In the genomic region with DNA sequence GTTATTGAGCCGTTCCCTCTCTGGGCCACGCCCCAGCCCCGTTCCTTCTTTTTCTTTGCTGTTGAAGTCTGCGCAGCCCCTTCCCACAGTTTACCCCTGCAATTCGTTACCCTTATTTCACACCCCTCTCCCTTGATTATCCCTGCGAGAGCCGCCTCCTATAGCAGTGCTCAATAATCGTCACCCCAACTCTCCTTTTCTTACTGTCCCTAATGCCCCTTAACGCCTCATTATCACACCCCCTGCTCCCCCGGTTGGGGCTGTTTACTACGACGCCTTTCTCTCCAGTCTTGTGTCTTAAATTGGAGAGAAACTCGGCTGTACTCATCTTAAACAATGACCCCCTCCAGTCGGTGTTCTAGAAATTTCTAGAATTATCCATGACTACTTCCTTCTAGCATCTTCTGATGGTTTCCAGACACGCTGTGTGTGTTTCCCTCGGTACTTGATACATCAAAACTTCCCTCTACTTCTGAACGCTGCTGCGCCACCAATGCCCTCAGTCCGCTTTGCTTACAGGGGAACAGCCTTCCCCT, we compare ENCODE assay signal across 8 cellular contexts. TPM values are rescaled to one million over a fixed set of nuclear protein-coding genes. Genes with fewer than 3 reads are reported as not detected.
A peak's percentile ranks its signal among the peaks of the same experiment; 100 is the strongest.
DNase-seq lines count a peak whose midpoint lies in the region; ATAC-seq and TF ChIP-seq lines count a peak whose summit lies in the region.

No MANE protein-coding gene starts in this region.

- TF ChIP-seq CTCF in IMR-90 (conservative IDR thresholded peaks at IDR 0.05; ENCODE audit: low read depth, low read length) = no peak
- no peak for TF ChIP-seq CTCF in cardiac fibroblast (IDR thresholded peaks at IDR 0.05; ENCODE audit: low read depth, low read length)
- TF ChIP-seq CTCF in lung (IDR thresholded peaks at IDR 0.05; ENCODE audit: control extremely low read depth, extremely low read depth) = no peak
- TF ChIP-seq CTCF in type B pancreatic cell (conservative IDR thresholded peaks at IDR 0.05) = no peak

- H3K9ac ChIP-seq in IMR-90 (ENCODE audit: low read depth, low read length) = peak overlapping the region; percentile 72

- no peak overlapping the region for H2BK20ac ChIP-seq in IMR-90 (ENCODE audit: low read depth, low read length)

- no peaks in the 10 kb centered on the region for H3K27me3 ChIP-seq in IMR-90 (ENCODE audit: control insufficient read depth, insufficient read depth, low read length)
- H3K27me3 ChIP-seq in lung (ENCODE audit: control insufficient read depth, insufficient read depth) = no peaks in the 10 kb centered on the region

- dilution Hi-C loops in IMR-90 (cut with HindIII; ENCODE audit: low sequenced_read_pairs, unreplicated experiment) = no loop called here

- CTCF ChIA-PET in IMR-90 (lab: Yijun Ruan, JAX) = no interaction called here

- H3K36me3 Mint-ChIP-seq in type B pancreatic cell = peaks cover 23% of the 10 kb centered on the region

- H2AK5ac ChIP-seq in IMR-90 (ENCODE audit: low read depth, low read length) = peak overlapping the region; percentile 79

- ATAC-seq in IMR-90 (ENCODE audit: low read depth) (no peak), lung (ENCODE audit: insufficient read depth, low FRiP score) (no peak), GM19463 (IDR thresholded peaks at IDR 0.05; ENCODE audit: unreplicated experiment) (no peak), GM19395 (IDR thresholded peaks at IDR 0.05; ENCODE audit: unreplicated experiment) (no peak)

- peak overlapping the region; percentile 30; the same call in 1 of the 3 replicates for H2BK15ac ChIP-seq in IMR-90 (ENCODE audit: low read depth, low read length)

- WGBS in IMR-90 (ENCODE audit: extremely low coverage in 2 of 2, insufficient read length in 1 of 2), 2 experiments = 9% methylated on average over 7 of the region's 19 CpGs; no CpG with 5 or more reads in 1 of the 2 experiments
- WGBS in lung, 2 donors = 5 to 8% methylated on average over 19 of the region's 19 CpGs

- no peaks in the 10 kb centered on the region for H3K9me3 ChIP-seq in IMR-90 (ENCODE audit: control insufficient read depth, insufficient read depth, low read length)
- H3K9me3 ChIP-seq in lung (ENCODE audit: control insufficient read depth in 2 of 2, insufficient read depth in 1 of 2, low read length in 1 of 2) = no peaks in the 10 kb centered on the region

- peaks cover 4% of the 10 kb centered on the region for H3K27me3 Mint-ChIP-seq in type B pancreatic cell

- peak overlapping the region; percentile 79 for H3K14ac ChIP-seq in IMR-90 (replicated peaks; ENCODE audit: low read depth, low read length)

- in situ Hi-C loops in IMR-90 (cut with MboI; ENCODE audit: low sequenced_read_pairs) = loop anchor here (25.0 kb wide), 1 partner anchor 683 kb away; no protein-coding TSS in a partner anchor

- peak overlapping the region; percentile 79 for H3K23ac ChIP-seq in IMR-90 (ENCODE audit: low read depth, low read length)

- H2BK120ac ChIP-seq in IMR-90 (ENCODE audit: low read depth, low read length) = peak overlapping the region; percentile 47

- peak overlapping the region; percentile 31 for H4K91ac ChIP-seq in IMR-90 (ENCODE audit: insufficient read depth, low read depth, low read length)

- TF ChIP-seq POLR2A in IMR-90 (IDR thresholded peaks at IDR 0.05; ENCODE audit: low read depth, low read length) = no peak

- peak overlapping the region; percentile 82 for H3K4ac ChIP-seq in IMR-90 (ENCODE audit: low read depth, low read length)

- no TSS peak for BruUV-seq in IMR-90 (replicated peaks; lab: Mats Ljungman, UMichigan)

- H3K18ac ChIP-seq in IMR-90 (ENCODE audit: low read depth, low read length) = peak overlapping the region; percentile 2; the same call in 1 of the 2 replicates

- peaks cover 12% of the 10 kb centered on the region; the same call in 1 of the 2 replicates for H3K9me1 ChIP-seq in IMR-90 (ENCODE audit: insufficient read depth, low read length)

- H3K27ac ChIP-seq in IMR-90 (ENCODE audit: insufficient read depth, low read length) (peak overlapping the region; percentile 66), lung (ENCODE audit: low read depth in 1 of 2, low read length in 1 of 2) (peak overlapping the region; percentile 95 to 96)

- POLR2A ChIA-PET in IMR-90 (lab: Charles Lee; ENCODE audit: unreplicated experiment) = no interaction called here

- peak overlapping the region; percentile 43; the same call in 1 of the 2 replicates for H3K56ac ChIP-seq in IMR-90 (ENCODE audit: extremely low read depth, insufficient read depth, low read length)

- peak overlapping the region; percentile 34 for H2BK5ac ChIP-seq in IMR-90 (ENCODE audit: low read depth, low read length, poor library complexity, severe bottlenecking)

- H4K8ac ChIP-seq in IMR-90 (ENCODE audit: low read depth in 2 of 2, low read length in 2 of 2) = peak overlapping the region; percentile 44 to 83

- H3K4me1 ChIP-seq in IMR-90 (ENCODE audit: control insufficient read depth, insufficient read depth, low read length) = peaks cover 20% of the 10 kb centered on the region
- peaks cover 3 to 12% of the 10 kb centered on the region in 2 donors for H3K4me1 ChIP-seq in lung (ENCODE audit: control insufficient read depth in 2 of 2, insufficient read depth in 2 of 2, low read length in 2 of 2)

- H2AFZ ChIP-seq in IMR-90 (replicated peaks; ENCODE audit: low read length, poor library complexity) = peak overlapping the region; percentile 84

- H3K27ac Mint-ChIP-seq in type B pancreatic cell = peak overlapping the region; percentile 92

- peak overlapping the region; percentile 37 for H4K5ac ChIP-seq in IMR-90 (ENCODE audit: low read depth, low read length)

- H4K20me1 ChIP-seq in IMR-90 (ENCODE audit: insufficient read depth, low read length) = peaks cover 45% of the 10 kb centered on the region

- H3K9me3 Mint-ChIP-seq in type B pancreatic cell = no peaks in the 10 kb centered on the region

- intact Hi-C loops in IMR-90 (cut with micrococcal nuclease) = no loop called here

- DNase-seq in CD1c-positive myeloid dendritic cell (ENCODE audit: extremely low spot score) (peak; percentile 38), IMR-90 (no peak), cardiac fibroblast (ENCODE audit: low read depth in 2 of 2) (peak in 1 of 2 donors; percentile 55), lung (ENCODE audit: low spot score) (no peak), type B pancreatic cell (ENCODE audit: extremely low spot score, unreplicated experiment) (no peak), NCI-H2029 (lab: John Stamatoyannopoulos, UW) (no peak)

- H2AK9ac ChIP-seq in IMR-90 (replicated peaks; ENCODE audit: low read depth, low read length, poor library complexity) = peak overlapping the region; percentile 92

- H3K4me3 ChIP-seq in IMR-90 (ENCODE audit: insufficient read depth, low read depth, low read length) (peak overlapping the region; percentile 90), cardiac fibroblast (replicated peaks in 1 of 2; ENCODE audit: low read depth in 2 of 2, low read length in 2 of 2) (peak overlapping the region; percentile 62 to 71), lung (peak overlapping the region; percentile 69)

- H3K4me3 Mint-ChIP-seq in type B pancreatic cell = peak overlapping the region; percentile 92

- peaks cover 26 to 66% of the 10 kb centered on the region in 2 experiments; a peak in 3 of 4 replicates for H3K79me1 ChIP-seq in IMR-90 (ENCODE audit: low read depth in 1 of 2, low read length in 2 of 2)

- H3K4me1 Mint-ChIP-seq in type B pancreatic cell (ENCODE audit: unreplicated experiment) = peaks cover 22% of the 10 kb centered on the region

- H3K36me3 ChIP-seq in IMR-90 (ENCODE audit: control insufficient read depth, insufficient read depth, low read length) (no peaks in the 10 kb centered on the region), lung (ENCODE audit: control insufficient read depth in 2 of 2, insufficient read depth in 2 of 2, low read length in 2 of 2) (no peaks in the 10 kb centered on the region)

- TF ChIP-seq RAD21 in IMR-90 (IDR thresholded peaks at IDR 0.05; ENCODE audit: low read length) = no peak

- peak overlapping the region; percentile 70 for H3K4me2 ChIP-seq in IMR-90 (ENCODE audit: low read depth, low read length)

TF ChIP-seq in IMR-90, 13 proteins besides CTCF, POLR2A, EP300 and RAD21 (continues in another document):
- TF ChIP-seq MXI1 (IDR thresholded peaks at IDR 0.05; ENCODE audit: borderline replicate concordance, low read depth, low read length) (no peak), FOS (IDR thresholded peaks at IDR 0.05; ENCODE audit: low read depth, low read length) (no peak), BHLHE40 (IDR thresholded peaks at IDR 0.05; ENCODE audit: low read depth, low read length) (no peak), SMC3 (IDR thresholded peaks at IDR 0.05; ENCODE audit: low read depth, low read length) (no peak), RCOR1 (IDR thresholded peaks at IDR 0.05; ENCODE audit: insufficient replicate concordance, low read length) (no peak), RFX5 (IDR thresholded peaks at IDR 0.05; ENCODE audit: low read depth, low read length) (no peak), MAZ (IDR thresholded peaks at IDR 0.05; ENCODE audit: borderline replicate concordance, low read depth, low read length) (no peak), MAFK (IDR thresholded peaks at IDR 0.05; ENCODE audit: low read depth, low read length) (no peak), NFE2L2 (IDR thresholded peaks at IDR 0.05; ENCODE audit: low read depth, low read length) (no peak)
- TF ChIP-seq, protein P1, sequence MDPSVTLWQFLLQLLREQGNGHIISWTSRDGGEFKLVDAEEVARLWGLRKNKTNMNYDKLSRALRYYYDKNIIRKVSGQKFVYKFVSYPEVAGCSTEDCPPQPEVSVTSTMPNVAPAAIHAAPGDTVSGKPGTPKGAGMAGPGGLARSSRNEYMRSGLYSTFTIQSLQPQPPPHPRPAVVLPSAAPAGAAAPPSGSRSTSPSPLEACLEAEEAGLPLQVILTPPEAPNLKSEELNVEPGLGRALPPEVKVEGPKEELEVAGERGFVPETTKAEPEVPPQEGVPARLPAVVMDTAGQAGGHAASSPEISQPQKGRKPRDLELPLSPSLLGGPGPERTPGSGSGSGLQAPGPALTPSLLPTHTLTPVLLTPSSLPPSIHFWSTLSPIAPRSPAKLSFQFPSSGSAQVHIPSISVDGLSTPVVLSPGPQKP (IDR thresholded peaks at IDR 0.05; ENCODE audit: borderline replicate concordance, low read depth, low read length) = no peak

RNA-seq across cellular contexts. Expression of a gene that starts 0.7 kb away (rescaled TPM):
- total RNA-seq in IMR-90 (2012; rRNA removed) (4.7 TPM in 2 replicates), lung (10 to 100 TPM; 12.6 to 23.0 TPM), type B pancreatic cell (ENCODE audit: low replicate concordance) (16.7 and 28.8 TPM in 2 replicates)
- polyA plus RNA-seq in IMR-90 (2012; rRNA removed) (7.3 and 8.8 TPM in 2 replicates), lung (10 to 100 TPM in 1 of 2 donors, 1 to 10 TPM in 1; 4.4 to 13.6 TPM)
- polyA plus RNA-seq in IMR-90 (2012; cell fraction: cytosol; rRNA removed) = 2.2 and 9.6 TPM in 2 replicates
- 2.8 and 5.8 TPM in 2 replicates for polyA plus RNA-seq in IMR-90 (2012; cell fraction: nucleus; rRNA removed; ENCODE audit: low replicate concordance)

RNA-seq across cellular contexts. Expression of a gene that starts 33.9 kb away (rescaled TPM):
- total RNA-seq in IMR-90 (2012; rRNA removed) (96.1 and 102 TPM in 2 replicates), lung (10 to 100 TPM in 1 of 2 donors, 1 to 10 TPM in 1; 7.8 to 12.6 TPM), type B pancreatic cell (ENCODE audit: low replicate concordance) (11.3 and 42.9 TPM in 2 replicates)
- polyA plus RNA-seq in IMR-90 (2012; rRNA removed) (83.7 and 98.8 TPM in 2 replicates), lung (1 to 10 TPM; 2.8 to 3.6 TPM)
- 77.8 and 101 TPM in 2 replicates for polyA plus RNA-seq in IMR-90 (2012; cell fraction: cytosol; rRNA removed)
- 49.1 and 91.4 TPM in 2 replicates for polyA plus RNA-seq in IMR-90 (2012; cell fraction: nucleus; rRNA removed; ENCODE audit: low replicate concordance)
